ENCODE assay signal across 9 cellular contexts in the genomic region with DNA sequence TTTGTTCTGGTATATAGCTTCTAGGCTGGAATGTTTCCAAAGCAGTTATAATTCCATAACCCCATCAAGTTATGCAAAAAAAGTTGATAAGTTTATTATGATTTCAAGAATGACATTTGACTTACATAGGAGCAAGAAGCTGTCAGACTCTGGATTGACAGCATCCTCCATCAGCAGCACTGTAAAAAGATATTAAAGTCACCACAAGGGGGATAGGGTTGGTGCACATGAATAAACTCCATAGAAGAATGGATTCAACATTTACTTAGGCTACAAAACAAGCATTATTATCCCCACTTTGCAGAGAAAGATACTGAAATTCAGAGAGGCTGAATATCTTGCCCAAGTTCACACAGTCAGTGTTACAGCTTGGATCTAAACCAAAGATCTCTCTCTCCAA.
DNase-seq lines count a peak whose midpoint lies in the region; FAIRE-seq and TF ChIP-seq lines count a peak whose summit lies in the region.
"Had no signal": no experiment of that assay in that cellular context is flagged by ENCODE, and none has a peak within 500 bp of the region (broad histone marks: within the 10 kb centered on the region; RNA-seq: fewer than 3 reads in every experiment).

No MANE protein-coding gene starts in this region.

- H3K36me3 Mint-ChIP-seq in endodermal cell (ENCODE audit: low read depth) = no peaks in the 10 kb centered on the region

- H3K9me3 ChIP-seq in endodermal cell (ENCODE audit: control insufficient read depth, low read length) = no peaks in the 10 kb centered on the region

- no peak overlapping the region for H3K4me3 Mint-ChIP-seq in endodermal cell

- no peaks in the 10 kb centered on the region for H3K36me3 ChIP-seq in endodermal cell (ENCODE audit: control insufficient read depth, insufficient read depth, low read length)

- no peak overlapping the region for H3K27ac ChIP-seq in endodermal cell (ENCODE audit: low read depth, low read length)

- H3K27ac Mint-ChIP-seq in endodermal cell = no peak overlapping the region

- no peaks in the 10 kb centered on the region for H3K27me3 Mint-ChIP-seq in endodermal cell (ENCODE audit: insufficient read depth)

- H3K27me3 ChIP-seq in endodermal cell (ENCODE audit: control insufficient read depth, insufficient read depth, low read length, poor library complexity, severe bottlenecking) = no peaks in the 10 kb centered on the region

- DNase-seq in NCI-H748 (lab: John Stamatoyannopoulos, UW; ENCODE audit: unreplicated experiment) (peak; percentile 32), NCI-H748 treated with DMSO at 0.1 percent for 48 hours (lab: John Stamatoyannopoulos, UW) (no peak), NCI-H1694 (lab: John Stamatoyannopoulos, UW) (peak; percentile 8), endodermal cell (no peak), pons (ENCODE audit: low spot score) (peak; percentile 69), GM12891 (ENCODE audit: insufficient read length, low spot score) (no peak), DMS153 (lab: John Stamatoyannopoulos, UW) (no peak), ecto neural progenitor cell (ENCODE audit: low spot score) (no peak)

- no peaks in the 10 kb centered on the region for H3K4me1 ChIP-seq in endodermal cell (ENCODE audit: control insufficient read depth, insufficient read depth, low read length)

- TF ChIP-seq CTCF in endodermal cell (conservative IDR thresholded peaks at IDR 0.05) = peak; percentile 74

- no peak overlapping the region for H3K9ac ChIP-seq in endodermal cell (ENCODE audit: extremely low read depth, low read length, poor library complexity, severe bottlenecking)

- no peaks in the 10 kb centered on the region for H3K4me1 Mint-ChIP-seq in endodermal cell

- H3K9me3 Mint-ChIP-seq in endodermal cell = no peaks in the 10 kb centered on the region

- no peak for FAIRE-seq in GM12891 (lab: Jason Lieb, UNC)
- FAIRE-seq: TTC549 had no signal

- TF ChIP-seq POLR2A in GM12891 (IDR thresholded peaks at IDR 0.05; ENCODE audit: low read depth, low read length) = no peak

- H3K4me3 ChIP-seq in endodermal cell (ENCODE audit: low read length) = no peak overlapping the region

TF ChIP-seq in GM12891, 5 proteins besides CTCF, POLR2A, EP300 and RAD21:
- TF ChIP-seq SPI1 (IDR thresholded peaks at IDR 0.05; ENCODE audit: low read depth, low read length) (no peak), POU2F2 (IDR thresholded peaks at IDR 0.05; ENCODE audit: low read depth, low read length) (no peak), TAF1 (IDR thresholded peaks at IDR 0.05; ENCODE audit: low read depth, low read length) (no peak), PAX5 (IDR thresholded peaks at IDR 0.05; ENCODE audit: insufficient read depth, low read length, severe bottlenecking) (no peak), POLR2AphosphoS5 (IDR thresholded peaks at IDR 0.05; ENCODE audit: low read depth, low read length) (no peak)
TF ChIP-seq in GM12891: peak in this region for 0.

Comparison
In these comparisons a context has a peak if more than half of its experiments do, and no peak if none do; other contexts are left out.
1. DNase-seq: peak in NCI-H748 (single experiment), NCI-H1694 (single experiment) and pons (single experiment); none in NCI-H748 treated with DMSO at 0.1 percent for 48 hours (single experiment), endodermal cell (single experiment), GM12891 (single experiment), DMS153 (single experiment) and ecto neural progenitor cell (single experiment).